ENCODE assay signal across 12 cellular contexts in genomic region chr16:87724490-87725291, GRCh38. TPM values are rescaled to one million over a fixed set of nuclear protein-coding genes. Genes with fewer than 3 reads are reported as not detected.
A peak's percentile ranks its signal among the peaks of the same experiment; 100 is the strongest.
DNase-seq lines count a peak whose midpoint lies in the region; ATAC-seq lines count a peak whose summit lies in the region.
"Had no signal": no experiment of that assay in that cellular context is flagged by ENCODE, and none has a peak within 500 bp of the region (broad histone marks: within the 10 kb centered on the region; RNA-seq: fewer than 3 reads in every experiment).

No MANE protein-coding gene starts in this region.

- H3K27ac Mint-ChIP-seq in CD8-positive, alpha-beta memory T cell = peak overlapping the region; percentile 43 to 86 (median 62)
- H3K27ac Mint-ChIP-seq in memory B cell = peak overlapping the region; percentile 87
- H3K27ac Mint-ChIP-seq: CD4-positive, alpha-beta T cell; GM23338 had no signal

- no peak overlapping the region for H3K4me3 ChIP-seq in CD8-positive, alpha-beta memory T cell (ENCODE audit: low read length)
- H3K4me3 ChIP-seq: GM23338 had no signal

- H3K27me3 Mint-ChIP-seq in CD8-positive, alpha-beta memory T cell = no peaks in the 10 kb centered on the region
- no peaks in the 10 kb centered on the region for H3K27me3 Mint-ChIP-seq in memory B cell
- H3K27me3 Mint-ChIP-seq: CD4-positive, alpha-beta T cell had no signal

- H3K27me3 ChIP-seq in CD8-positive, alpha-beta memory T cell (ENCODE audit: insufficient read depth, low read length, poor library complexity, severe bottlenecking) = no peaks in the 10 kb centered on the region

- no peaks in the 10 kb centered on the region for H3K9me3 Mint-ChIP-seq in CD8-positive, alpha-beta memory T cell
- no peaks in the 10 kb centered on the region for H3K9me3 Mint-ChIP-seq in memory B cell
- H3K9me3 Mint-ChIP-seq: CD4-positive, alpha-beta T cell had no signal

- H3K36me3 Mint-ChIP-seq in CD8-positive, alpha-beta memory T cell = peaks cover 0 to 82% (median 17%) of the 10 kb centered on the region in 3 donors
- H3K36me3 Mint-ChIP-seq in memory B cell = peaks cover 35% of the 10 kb centered on the region

- H3K4me1 ChIP-seq in CD8-positive, alpha-beta memory T cell (ENCODE audit: insufficient read depth, low read length) = no peaks in the 10 kb centered on the region

- peak overlapping the region in 3 of 7 donors; percentile 4 to 66 (median 58) for H3K4me3 Mint-ChIP-seq in CD8-positive, alpha-beta memory T cell
- H3K4me3 Mint-ChIP-seq in memory B cell = peak overlapping the region; percentile 19
- H3K4me3 Mint-ChIP-seq: CD4-positive, alpha-beta T cell; GM23338; nephron progenitor cell had no signal

- DNase-seq in CD8-positive, alpha-beta memory T cell = peak in 4 of 5 donors; percentile 22 to 63 (median 46)
- DNase-seq in NCI-H510A treated with DMSO at 0.1 percent for 48 hours (lab: John Stamatoyannopoulos, UW) (peak; percentile 46), memory B cell (ENCODE audit: low spot score in 2 of 2) (peak in 1 of 2 donors; percentile 16), NCI-H1694 treated with DMSO at 0.1 percent for 48 hours (lab: John Stamatoyannopoulos, UW) (no peak)
- DNase-seq in central memory CD4-positive, alpha-beta T cell = no peak
- DNase-seq: MV-4-11 had no signal

- H3K9me3 ChIP-seq in CD8-positive, alpha-beta memory T cell (ENCODE audit: low read length) = no peaks in the 10 kb centered on the region

- ATAC-seq in GM18867 (IDR thresholded peaks at IDR 0.05; ENCODE audit: unreplicated experiment) (peak; percentile 55), memory B cell (ENCODE audit: low read depth) (peak; percentile 73), GM18519 (IDR thresholded peaks at IDR 0.05; ENCODE audit: low FRiP score, unreplicated experiment) (no peak), HG03571 (IDR thresholded peaks at IDR 0.05; ENCODE audit: unreplicated experiment) (no peak)
- ATAC-seq: GM23338 had no signal

- H3K27ac ChIP-seq in CD8-positive, alpha-beta memory T cell (ENCODE audit: low read depth, low read length) = no peak overlapping the region

- peaks cover 15 to 39% (median 34%) of the 10 kb centered on the region in 3 donors for H3K4me1 Mint-ChIP-seq in CD8-positive, alpha-beta memory T cell
- H3K4me1 Mint-ChIP-seq in memory B cell = peaks cover 19% of the 10 kb centered on the region

- POLR2A ChIA-PET in CD8-positive, alpha-beta memory T cell (lab: Charles Lee) = interaction anchor here (1.2 kb wide), 1 partner anchor 41 kb away, joined by 3 read pairs; the partner anchor contains the start of gene KLHDC4

- H3K36me3 ChIP-seq in CD8-positive, alpha-beta memory T cell (ENCODE audit: insufficient read depth, low read length) = peaks cover 35% of the 10 kb centered on the region

- CTCF ChIA-PET in CD8-positive, alpha-beta memory T cell (lab: Charles Lee) = no interaction called here

RNA-seq across cellular contexts. Expression of gene KLHDC4, which starts 41.1 kb away (rescaled TPM):
- total RNA-seq in CD8-positive, alpha-beta memory T cell = 10 to 100 TPM; 71.5 to 77.3 TPM
- 35.5 TPM for polyA plus RNA-seq in CD8-positive, alpha-beta memory T cell

Comparison
In these comparisons a context has a peak if more than half of its experiments do, and no peak if none do; other contexts are left out.
1. DNase-seq: peak in CD8-positive, alpha-beta memory T cell (4 of 5) and NCI-H510A treated with DMSO at 0.1 percent for 48 hours (single experiment); none in NCI-H1694 treated with DMSO at 0.1 percent for 48 hours (single experiment) and central memory CD4-positive, alpha-beta T cell (single experiment).
2. ATAC-seq: peak in GM18867 (single experiment) and memory B cell (single experiment); none in GM18519 (single experiment) and HG03571 (single experiment).